In the genomic region with DNA sequence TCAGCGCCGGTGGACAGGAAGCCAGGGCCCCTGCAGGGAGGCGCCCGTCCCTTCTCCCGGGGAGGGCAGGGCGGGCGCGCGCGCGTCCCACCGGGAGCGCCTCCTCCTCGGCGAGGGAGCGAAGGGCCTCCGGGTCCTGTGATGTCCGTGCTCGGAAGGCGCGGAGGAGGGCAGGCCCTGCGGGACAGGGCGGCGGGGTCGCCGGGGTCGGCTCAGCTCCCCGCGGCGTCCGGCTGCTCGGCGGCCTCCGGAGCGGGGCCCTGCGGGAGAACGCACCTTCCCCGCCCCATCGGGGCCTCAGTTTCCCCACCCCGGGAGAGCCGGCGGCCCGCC, we compare ENCODE assay signal across 1 cellular context.
A peak's percentile ranks its signal among the peaks of the same experiment; 100 is the strongest.
TF ChIP-seq lines count a peak whose summit lies in the region.

No MANE protein-coding gene starts in this region.

TF ChIP-seq in HepG2, 621 proteins besides CTCF, POLR2A, EP300 and RAD21 (continued from another document and continues in another):
- TF ChIP-seq, protein P1, sequence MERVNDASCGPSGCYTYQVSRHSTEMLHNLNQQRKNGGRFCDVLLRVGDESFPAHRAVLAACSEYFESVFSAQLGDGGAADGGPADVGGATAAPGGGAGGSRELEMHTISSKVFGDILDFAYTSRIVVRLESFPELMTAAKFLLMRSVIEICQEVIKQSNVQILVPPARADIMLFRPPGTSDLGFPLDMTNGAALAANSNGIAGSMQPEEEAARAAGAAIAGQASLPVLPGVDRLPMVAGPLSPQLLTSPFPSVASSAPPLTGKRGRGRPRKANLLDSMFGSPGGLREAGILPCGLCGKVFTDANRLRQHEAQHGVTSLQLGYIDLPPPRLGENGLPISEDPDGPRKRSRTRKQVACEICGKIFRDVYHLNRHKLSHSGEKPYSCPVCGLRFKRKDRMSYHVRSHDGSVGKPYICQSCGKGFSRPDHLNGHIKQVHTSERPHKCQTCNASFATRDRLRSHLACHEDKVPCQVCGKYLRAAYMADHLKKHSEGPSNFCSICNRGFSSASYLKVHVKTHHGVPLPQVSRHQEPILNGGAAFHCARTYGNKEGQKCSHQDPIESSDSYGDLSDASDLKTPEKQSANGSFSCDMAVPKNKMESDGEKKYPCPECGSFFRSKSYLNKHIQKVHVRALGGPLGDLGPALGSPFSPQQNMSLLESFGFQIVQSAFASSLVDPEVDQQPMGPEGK (CRISPR knock-in tag; IDR thresholded peaks at IDR 0.05): peak; percentile 49; the same call in 1 of the 2 replicates
- peak; percentile 64; the same call in 1 of the 2 replicates for TF ChIP-seq HES4 (CRISPR knock-in tag; IDR thresholded peaks at IDR 0.05; ENCODE audit: borderline replicate concordance)
- TF ChIP-seq ZNF207 (IDR thresholded peaks at IDR 0.05; ENCODE audit: borderline replicate concordance): no peak
- TF ChIP-seq ZFP90 (CRISPR knock-in tag; IDR thresholded peaks at IDR 0.05; ENCODE audit: borderline replicate concordance): no peak
- no peak for TF ChIP-seq ZNF614 (CRISPR knock-in tag; IDR thresholded peaks at IDR 0.05; ENCODE audit: borderline replicate concordance)
- TF ChIP-seq ZNF792 (CRISPR knock-in tag; IDR thresholded peaks at IDR 0.05): 0 out of 2 replicates have a peak, but pooled peaks have one; percentile 2
- TF ChIP-seq SRSF9 (IDR thresholded peaks at IDR 0.05; ENCODE audit: borderline replicate concordance, insufficient read depth, low read depth, low read length, poor library complexity, severe bottlenecking): no peak
- 0 out of 2 replicates have a peak, but pooled peaks have one; percentile 34 for TF ChIP-seq ZNF33B (CRISPR knock-in tag; IDR thresholded peaks at IDR 0.05)
- TF ChIP-seq, protein P2, sequence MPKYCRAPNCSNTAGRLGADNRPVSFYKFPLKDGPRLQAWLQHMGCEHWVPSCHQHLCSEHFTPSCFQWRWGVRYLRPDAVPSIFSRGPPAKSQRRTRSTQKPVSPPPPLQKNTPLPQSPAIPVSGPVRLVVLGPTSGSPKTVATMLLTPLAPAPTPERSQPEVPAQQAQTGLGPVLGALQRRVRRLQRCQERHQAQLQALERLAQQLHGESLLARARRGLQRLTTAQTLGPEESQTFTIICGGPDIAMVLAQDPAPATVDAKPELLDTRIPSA (CRISPR knock-in tag; IDR thresholded peaks at IDR 0.05; ENCODE audit: borderline replicate concordance): no peak
- TF ChIP-seq NR2F6 (IDR thresholded peaks at IDR 0.05): no peak
- TF ChIP-seq NR2F6 (CRISPR knock-in tag; IDR thresholded peaks at IDR 0.05): no peak
- no peak for TF ChIP-seq HOXA9 (CRISPR knock-in tag; IDR thresholded peaks at IDR 0.05; ENCODE audit: borderline replicate concordance)
- no peak for TF ChIP-seq SNRNP70 (IDR thresholded peaks at IDR 0.05; ENCODE audit: low read depth, low read length)
- no peak for TF ChIP-seq TEAD2 (CRISPR knock-in tag; IDR thresholded peaks at IDR 0.05)
- TF ChIP-seq ZNF224 (CRISPR knock-in tag; IDR thresholded peaks at IDR 0.05): no peak
- TF ChIP-seq, protein P3, sequence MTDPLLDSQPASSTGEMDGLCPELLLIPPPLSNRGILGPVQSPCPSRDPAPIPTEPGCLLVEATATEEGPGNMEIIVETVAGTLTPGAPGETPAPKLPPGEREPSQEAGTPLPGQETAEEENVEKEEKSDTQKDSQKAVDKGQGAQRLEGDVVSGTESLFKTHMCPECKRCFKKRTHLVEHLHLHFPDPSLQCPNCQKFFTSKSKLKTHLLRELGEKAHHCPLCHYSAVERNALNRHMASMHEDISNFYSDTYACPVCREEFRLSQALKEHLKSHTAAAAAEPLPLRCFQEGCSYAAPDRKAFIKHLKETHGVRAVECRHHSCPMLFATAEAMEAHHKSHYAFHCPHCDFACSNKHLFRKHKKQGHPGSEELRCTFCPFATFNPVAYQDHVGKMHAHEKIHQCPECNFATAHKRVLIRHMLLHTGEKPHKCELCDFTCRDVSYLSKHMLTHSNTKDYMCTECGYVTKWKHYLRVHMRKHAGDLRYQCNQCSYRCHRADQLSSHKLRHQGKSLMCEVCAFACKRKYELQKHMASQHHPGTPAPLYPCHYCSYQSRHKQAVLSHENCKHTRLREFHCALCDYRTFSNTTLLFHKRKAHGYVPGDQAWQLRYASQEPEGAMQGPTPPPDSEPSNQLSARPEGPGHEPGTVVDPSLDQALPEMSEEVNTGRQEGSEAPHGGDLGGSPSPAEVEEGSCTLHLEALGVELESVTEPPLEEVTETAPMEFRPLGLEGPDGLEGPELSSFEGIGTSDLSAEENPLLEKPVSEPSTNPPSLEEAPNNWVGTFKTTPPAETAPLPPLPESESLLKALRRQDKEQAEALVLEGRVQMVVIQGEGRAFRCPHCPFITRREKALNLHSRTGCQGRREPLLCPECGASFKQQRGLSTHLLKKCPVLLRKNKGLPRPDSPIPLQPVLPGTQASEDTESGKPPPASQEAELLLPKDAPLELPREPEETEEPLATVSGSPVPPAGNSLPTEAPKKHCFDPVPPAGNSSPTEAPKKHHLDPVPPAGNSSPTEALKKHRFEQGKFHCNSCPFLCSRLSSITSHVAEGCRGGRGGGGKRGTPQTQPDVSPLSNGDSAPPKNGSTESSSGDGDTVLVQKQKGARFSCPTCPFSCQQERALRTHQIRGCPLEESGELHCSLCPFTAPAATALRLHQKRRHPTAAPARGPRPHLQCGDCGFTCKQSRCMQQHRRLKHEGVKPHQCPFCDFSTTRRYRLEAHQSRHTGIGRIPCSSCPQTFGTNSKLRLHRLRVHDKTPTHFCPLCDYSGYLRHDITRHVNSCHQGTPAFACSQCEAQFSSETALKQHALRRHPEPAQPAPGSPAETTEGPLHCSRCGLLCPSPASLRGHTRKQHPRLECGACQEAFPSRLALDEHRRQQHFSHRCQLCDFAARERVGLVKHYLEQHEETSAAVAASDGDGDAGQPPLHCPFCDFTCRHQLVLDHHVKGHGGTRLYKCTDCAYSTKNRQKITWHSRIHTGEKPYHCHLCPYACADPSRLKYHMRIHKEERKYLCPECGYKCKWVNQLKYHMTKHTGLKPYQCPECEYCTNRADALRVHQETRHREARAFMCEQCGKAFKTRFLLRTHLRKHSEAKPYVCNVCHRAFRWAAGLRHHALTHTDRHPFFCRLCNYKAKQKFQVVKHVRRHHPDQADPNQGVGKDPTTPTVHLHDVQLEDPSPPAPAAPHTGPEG (CRISPR knock-in tag; IDR thresholded peaks at IDR 0.05): no peak
- TF ChIP-seq, protein P4, sequence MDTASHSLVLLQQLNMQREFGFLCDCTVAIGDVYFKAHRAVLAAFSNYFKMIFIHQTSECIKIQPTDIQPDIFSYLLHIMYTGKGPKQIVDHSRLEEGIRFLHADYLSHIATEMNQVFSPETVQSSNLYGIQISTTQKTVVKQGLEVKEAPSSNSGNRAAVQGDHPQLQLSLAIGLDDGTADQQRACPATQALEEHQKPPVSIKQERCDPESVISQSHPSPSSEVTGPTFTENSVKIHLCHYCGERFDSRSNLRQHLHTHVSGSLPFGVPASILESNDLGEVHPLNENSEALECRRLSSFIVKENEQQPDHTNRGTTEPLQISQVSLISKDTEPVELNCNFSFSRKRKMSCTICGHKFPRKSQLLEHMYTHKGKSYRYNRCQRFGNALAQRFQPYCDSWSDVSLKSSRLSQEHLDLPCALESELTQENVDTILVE (CRISPR knock-in tag; IDR thresholded peaks at IDR 0.05): no peak
- TF ChIP-seq SMAD9 (CRISPR knock-in tag; IDR thresholded peaks at IDR 0.05): no peak
- TF ChIP-seq ZNF543 (CRISPR knock-in tag; IDR thresholded peaks at IDR 0.05): no peak; the same call in 1 of the 2 replicates
- TF ChIP-seq, protein P5, sequence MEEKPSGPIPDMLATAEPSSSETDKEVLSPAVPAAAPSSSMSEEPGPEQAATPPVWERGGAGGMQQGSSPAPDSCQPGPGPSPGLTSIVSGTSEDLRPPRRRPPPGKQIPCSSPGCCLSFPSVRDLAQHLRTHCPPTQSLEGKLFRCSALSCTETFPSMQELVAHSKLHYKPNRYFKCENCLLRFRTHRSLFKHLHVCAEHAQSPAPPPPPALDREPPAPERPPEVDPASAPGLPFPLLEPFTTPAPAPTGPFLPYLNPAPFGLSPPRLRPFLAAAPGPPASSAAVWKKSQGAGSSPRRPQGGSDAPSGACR (CRISPR knock-in tag; IDR thresholded peaks at IDR 0.05): peak; percentile 41; the same call in 1 of the 2 replicates
- no peak for TF ChIP-seq ZNF615 (CRISPR knock-in tag; IDR thresholded peaks at IDR 0.05; ENCODE audit: borderline replicate concordance)
- no peak; the same call in 1 of the 2 replicates for TF ChIP-seq NFKB2 (CRISPR knock-in tag; IDR thresholded peaks at IDR 0.05; ENCODE audit: borderline replicate concordance)
- TF ChIP-seq ZNF883 (CRISPR knock-in tag; IDR thresholded peaks at IDR 0.05; ENCODE audit: not compliant biosample characterization): no peak
- 0 out of 2 replicates have a peak, but pooled peaks have one; percentile 1 for TF ChIP-seq ZNF205 (CRISPR knock-in tag; IDR thresholded peaks at IDR 0.05)
- no peak for TF ChIP-seq ZNF343 (CRISPR knock-in tag; IDR thresholded peaks at IDR 0.05)
- 0 out of 2 replicates have a peak, but pooled peaks have one; percentile 11 for TF ChIP-seq ZBTB20 (CRISPR knock-in tag; IDR thresholded peaks at IDR 0.05; ENCODE audit: borderline replicate concordance, low read depth)
- no peak for TF ChIP-seq ISL2 (CRISPR knock-in tag; IDR thresholded peaks at IDR 0.05)
- no peak for TF ChIP-seq TOE1 (CRISPR knock-in tag; IDR thresholded peaks at IDR 0.05)
- TF ChIP-seq, protein P6, sequence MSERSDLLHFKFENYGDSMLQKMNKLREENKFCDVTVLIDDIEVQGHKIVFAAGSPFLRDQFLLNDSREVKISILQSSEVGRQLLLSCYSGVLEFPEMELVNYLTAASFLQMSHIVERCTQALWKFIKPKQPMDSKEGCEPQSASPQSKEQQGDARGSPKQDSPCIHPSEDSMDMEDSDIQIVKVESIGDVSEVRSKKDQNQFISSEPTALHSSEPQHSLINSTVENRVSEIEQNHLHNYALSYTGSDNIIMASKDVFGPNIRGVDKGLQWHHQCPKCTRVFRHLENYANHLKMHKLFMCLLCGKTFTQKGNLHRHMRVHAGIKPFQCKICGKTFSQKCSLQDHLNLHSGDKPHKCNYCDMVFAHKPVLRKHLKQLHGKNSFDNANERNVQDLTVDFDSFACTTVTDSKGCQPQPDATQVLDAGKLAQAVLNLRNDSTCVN (CRISPR knock-in tag; IDR thresholded peaks at IDR 0.05; ENCODE audit: borderline replicate concordance): no peak
- TF ChIP-seq ZNF850 (CRISPR knock-in tag; conservative IDR thresholded peaks at IDR 0.05): no peak
- TF ChIP-seq KLF6 (CRISPR knock-in tag; IDR thresholded peaks at IDR 0.05): no peak; the same call in 1 of the 2 replicates
- TF ChIP-seq, protein P7, sequence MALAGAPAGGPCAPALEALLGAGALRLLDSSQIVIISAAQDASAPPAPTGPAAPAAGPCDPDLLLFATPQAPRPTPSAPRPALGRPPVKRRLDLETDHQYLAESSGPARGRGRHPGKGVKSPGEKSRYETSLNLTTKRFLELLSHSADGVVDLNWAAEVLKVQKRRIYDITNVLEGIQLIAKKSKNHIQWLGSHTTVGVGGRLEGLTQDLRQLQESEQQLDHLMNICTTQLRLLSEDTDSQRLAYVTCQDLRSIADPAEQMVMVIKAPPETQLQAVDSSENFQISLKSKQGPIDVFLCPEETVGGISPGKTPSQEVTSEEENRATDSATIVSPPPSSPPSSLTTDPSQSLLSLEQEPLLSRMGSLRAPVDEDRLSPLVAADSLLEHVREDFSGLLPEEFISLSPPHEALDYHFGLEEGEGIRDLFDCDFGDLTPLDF (CRISPR knock-in tag; IDR thresholded peaks at IDR 0.05): no peak
- 0 out of 2 replicates have a peak, but pooled peaks have one; percentile 9 for TF ChIP-seq AKAP8 (CRISPR knock-in tag; IDR thresholded peaks at IDR 0.05)
- TF ChIP-seq, protein P8, sequence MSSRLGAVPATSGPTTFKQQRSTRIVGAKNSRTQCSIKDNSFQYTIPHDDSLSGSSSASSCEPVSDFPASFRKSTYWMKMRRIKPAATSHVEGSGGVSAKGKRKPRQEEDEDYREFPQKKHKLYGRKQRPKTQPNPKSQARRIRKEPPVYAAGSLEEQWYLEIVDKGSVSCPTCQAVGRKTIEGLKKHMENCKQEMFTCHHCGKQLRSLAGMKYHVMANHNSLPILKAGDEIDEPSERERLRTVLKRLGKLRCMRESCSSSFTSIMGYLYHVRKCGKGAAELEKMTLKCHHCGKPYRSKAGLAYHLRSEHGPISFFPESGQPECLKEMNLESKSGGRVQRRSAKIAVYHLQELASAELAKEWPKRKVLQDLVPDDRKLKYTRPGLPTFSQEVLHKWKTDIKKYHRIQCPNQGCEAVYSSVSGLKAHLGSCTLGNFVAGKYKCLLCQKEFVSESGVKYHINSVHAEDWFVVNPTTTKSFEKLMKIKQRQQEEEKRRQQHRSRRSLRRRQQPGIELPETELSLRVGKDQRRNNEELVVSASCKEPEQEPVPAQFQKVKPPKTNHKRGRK (CRISPR knock-in tag; IDR thresholded peaks at IDR 0.05): no peak
- TF ChIP-seq TCF12 (IDR thresholded peaks at IDR 0.05): no peak
- TF ChIP-seq TCF12 (CRISPR knock-in tag; IDR thresholded peaks at IDR 0.05): no peak
- TF ChIP-seq SRSF4 (IDR thresholded peaks at IDR 0.05; ENCODE audit: low read depth, low read length, poor library complexity, severe bottlenecking): no peak
- TF ChIP-seq ZNF781 (CRISPR knock-in tag; IDR thresholded peaks at IDR 0.05; ENCODE audit: borderline replicate concordance, not compliant biosample characterization): no peak
- no peak for TF ChIP-seq HOXD1 (CRISPR knock-in tag; IDR thresholded peaks at IDR 0.05)
- TF ChIP-seq, protein P9, sequence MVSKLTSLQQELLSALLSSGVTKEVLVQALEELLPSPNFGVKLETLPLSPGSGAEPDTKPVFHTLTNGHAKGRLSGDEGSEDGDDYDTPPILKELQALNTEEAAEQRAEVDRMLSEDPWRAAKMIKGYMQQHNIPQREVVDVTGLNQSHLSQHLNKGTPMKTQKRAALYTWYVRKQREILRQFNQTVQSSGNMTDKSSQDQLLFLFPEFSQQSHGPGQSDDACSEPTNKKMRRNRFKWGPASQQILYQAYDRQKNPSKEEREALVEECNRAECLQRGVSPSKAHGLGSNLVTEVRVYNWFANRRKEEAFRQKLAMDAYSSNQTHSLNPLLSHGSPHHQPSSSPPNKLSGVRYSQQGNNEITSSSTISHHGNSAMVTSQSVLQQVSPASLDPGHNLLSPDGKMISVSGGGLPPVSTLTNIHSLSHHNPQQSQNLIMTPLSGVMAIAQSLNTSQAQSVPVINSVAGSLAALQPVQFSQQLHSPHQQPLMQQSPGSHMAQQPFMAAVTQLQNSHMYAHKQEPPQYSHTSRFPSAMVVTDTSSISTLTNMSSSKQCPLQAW (CRISPR knock-in tag; IDR thresholded peaks at IDR 0.05): no peak
- TF ChIP-seq, protein P10, sequence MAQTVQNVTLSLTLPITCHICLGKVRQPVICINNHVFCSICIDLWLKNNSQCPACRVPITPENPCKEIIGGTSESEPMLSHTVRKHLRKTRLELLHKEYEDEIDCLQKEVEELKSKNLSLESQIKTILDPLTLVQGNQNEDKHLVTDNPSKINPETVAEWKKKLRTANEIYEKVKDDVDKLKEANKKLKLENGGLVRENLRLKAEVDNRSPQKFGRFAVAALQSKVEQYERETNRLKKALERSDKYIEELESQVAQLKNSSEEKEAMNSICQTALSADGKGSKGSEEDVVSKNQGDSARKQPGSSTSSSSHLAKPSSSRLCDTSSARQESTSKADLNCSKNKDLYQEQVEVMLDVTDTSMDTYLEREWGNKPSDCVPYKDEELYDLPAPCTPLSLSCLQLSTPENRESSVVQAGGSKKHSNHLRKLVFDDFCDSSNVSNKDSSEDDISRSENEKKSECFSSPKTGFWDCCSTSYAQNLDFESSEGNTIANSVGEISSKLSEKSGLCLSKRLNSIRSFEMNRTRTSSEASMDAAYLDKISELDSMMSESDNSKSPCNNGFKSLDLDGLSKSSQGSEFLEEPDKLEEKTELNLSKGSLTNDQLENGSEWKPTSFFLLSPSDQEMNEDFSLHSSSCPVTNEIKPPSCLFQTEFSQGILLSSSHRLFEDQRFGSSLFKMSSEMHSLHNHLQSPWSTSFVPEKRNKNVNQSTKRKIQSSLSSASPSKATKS (CRISPR knock-in tag; IDR thresholded peaks at IDR 0.05): no peak
